ENCODE assay signal across 1 cellular context in the genomic region with DNA sequence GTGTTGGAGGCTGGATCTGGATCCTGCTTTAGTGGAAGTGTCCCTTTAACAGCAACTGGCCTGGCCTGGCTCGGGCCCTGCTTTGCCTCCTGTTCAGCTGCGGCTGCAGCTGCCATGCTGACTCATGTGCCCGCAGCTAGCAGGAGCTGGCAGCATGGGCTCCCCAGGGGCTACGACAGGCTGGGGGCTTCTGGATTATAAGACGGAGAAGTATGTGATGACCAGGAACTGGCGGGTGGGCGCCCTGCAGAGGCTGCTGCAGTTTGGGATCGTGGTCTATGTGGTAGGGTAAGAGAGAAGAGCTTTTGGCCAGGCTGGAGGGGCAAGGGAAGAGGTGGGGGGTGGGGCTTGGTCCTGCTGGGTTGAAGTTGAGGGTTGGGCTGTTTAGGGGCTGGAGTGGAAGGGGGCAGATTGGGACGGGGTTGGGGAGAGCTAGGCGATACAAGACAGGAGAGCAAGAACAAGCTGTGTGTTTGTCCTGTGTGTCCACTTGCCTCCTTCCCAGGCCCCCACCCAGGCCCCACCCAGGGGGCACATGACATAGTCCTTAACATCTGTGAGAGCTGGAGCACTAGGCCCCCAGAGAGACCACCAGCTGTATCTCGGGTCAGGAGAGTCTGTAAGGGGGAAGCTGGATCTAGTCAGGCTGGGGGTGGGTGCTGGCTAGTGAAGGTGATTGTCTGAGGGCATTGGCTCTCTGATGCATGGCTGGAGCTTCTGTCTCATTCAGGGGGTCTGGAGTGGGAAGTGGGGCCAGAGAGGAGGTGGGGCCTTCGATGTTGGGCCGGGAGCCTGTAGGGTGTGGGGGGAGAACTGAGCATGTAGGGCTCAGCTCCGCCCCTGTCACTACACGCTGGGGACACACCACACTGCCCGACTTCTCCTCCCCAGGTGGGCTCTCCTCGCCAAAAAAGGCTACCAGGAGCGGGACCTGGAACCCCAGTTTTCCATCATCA.
A peak's percentile ranks its signal among the peaks of the same experiment; 100 is the strongest.
TF ChIP-seq lines count a peak whose summit lies in the region.

TSS of gene P2RX6 (plus strand) at position 115 of the 956 bp plus-strand sequence. CDS start at position 125, 10 bp downstream.

TF ChIP-seq in K562, 482 proteins besides CTCF, POLR2A, EP300 and RAD21 (continued from another document and continues in another):
- no peak for TF ChIP-seq KLF10 (CRISPR knock-in tag; IDR thresholded peaks at IDR 0.05)
- TF ChIP-seq IFI16 (CRISPR knock-in tag; IDR thresholded peaks at IDR 0.05), result no peak
- no peak; the same call in 1 of the 2 replicates for TF ChIP-seq ZNF212 (CRISPR knock-in tag; IDR thresholded peaks at IDR 0.05)
- TF ChIP-seq, protein P1, sequence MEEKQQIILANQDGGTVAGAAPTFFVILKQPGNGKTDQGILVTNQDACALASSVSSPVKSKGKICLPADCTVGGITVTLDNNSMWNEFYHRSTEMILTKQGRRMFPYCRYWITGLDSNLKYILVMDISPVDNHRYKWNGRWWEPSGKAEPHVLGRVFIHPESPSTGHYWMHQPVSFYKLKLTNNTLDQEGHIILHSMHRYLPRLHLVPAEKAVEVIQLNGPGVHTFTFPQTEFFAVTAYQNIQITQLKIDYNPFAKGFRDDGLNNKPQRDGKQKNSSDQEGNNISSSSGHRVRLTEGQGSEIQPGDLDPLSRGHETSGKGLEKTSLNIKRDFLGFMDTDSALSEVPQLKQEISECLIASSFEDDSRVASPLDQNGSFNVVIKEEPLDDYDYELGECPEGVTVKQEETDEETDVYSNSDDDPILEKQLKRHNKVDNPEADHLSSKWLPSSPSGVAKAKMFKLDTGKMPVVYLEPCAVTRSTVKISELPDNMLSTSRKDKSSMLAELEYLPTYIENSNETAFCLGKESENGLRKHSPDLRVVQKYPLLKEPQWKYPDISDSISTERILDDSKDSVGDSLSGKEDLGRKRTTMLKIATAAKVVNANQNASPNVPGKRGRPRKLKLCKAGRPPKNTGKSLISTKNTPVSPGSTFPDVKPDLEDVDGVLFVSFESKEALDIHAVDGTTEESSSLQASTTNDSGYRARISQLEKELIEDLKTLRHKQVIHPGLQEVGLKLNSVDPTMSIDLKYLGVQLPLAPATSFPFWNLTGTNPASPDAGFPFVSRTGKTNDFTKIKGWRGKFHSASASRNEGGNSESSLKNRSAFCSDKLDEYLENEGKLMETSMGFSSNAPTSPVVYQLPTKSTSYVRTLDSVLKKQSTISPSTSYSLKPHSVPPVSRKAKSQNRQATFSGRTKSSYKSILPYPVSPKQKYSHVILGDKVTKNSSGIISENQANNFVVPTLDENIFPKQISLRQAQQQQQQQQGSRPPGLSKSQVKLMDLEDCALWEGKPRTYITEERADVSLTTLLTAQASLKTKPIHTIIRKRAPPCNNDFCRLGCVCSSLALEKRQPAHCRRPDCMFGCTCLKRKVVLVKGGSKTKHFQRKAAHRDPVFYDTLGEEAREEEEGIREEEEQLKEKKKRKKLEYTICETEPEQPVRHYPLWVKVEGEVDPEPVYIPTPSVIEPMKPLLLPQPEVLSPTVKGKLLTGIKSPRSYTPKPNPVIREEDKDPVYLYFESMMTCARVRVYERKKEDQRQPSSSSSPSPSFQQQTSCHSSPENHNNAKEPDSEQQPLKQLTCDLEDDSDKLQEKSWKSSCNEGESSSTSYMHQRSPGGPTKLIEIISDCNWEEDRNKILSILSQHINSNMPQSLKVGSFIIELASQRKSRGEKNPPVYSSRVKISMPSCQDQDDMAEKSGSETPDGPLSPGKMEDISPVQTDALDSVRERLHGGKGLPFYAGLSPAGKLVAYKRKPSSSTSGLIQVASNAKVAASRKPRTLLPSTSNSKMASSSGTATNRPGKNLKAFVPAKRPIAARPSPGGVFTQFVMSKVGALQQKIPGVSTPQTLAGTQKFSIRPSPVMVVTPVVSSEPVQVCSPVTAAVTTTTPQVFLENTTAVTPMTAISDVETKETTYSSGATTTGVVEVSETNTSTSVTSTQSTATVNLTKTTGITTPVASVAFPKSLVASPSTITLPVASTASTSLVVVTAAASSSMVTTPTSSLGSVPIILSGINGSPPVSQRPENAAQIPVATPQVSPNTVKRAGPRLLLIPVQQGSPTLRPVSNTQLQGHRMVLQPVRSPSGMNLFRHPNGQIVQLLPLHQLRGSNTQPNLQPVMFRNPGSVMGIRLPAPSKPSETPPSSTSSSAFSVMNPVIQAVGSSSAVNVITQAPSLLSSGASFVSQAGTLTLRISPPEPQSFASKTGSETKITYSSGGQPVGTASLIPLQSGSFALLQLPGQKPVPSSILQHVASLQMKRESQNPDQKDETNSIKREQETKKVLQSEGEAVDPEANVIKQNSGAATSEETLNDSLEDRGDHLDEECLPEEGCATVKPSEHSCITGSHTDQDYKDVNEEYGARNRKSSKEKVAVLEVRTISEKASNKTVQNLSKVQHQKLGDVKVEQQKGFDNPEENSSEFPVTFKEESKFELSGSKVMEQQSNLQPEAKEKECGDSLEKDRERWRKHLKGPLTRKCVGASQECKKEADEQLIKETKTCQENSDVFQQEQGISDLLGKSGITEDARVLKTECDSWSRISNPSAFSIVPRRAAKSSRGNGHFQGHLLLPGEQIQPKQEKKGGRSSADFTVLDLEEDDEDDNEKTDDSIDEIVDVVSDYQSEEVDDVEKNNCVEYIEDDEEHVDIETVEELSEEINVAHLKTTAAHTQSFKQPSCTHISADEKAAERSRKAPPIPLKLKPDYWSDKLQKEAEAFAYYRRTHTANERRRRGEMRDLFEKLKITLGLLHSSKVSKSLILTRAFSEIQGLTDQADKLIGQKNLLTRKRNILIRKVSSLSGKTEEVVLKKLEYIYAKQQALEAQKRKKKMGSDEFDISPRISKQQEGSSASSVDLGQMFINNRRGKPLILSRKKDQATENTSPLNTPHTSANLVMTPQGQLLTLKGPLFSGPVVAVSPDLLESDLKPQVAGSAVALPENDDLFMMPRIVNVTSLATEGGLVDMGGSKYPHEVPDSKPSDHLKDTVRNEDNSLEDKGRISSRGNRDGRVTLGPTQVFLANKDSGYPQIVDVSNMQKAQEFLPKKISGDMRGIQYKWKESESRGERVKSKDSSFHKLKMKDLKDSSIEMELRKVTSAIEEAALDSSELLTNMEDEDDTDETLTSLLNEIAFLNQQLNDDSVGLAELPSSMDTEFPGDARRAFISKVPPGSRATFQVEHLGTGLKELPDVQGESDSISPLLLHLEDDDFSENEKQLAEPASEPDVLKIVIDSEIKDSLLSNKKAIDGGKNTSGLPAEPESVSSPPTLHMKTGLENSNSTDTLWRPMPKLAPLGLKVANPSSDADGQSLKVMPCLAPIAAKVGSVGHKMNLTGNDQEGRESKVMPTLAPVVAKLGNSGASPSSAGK (IDR thresholded peaks at IDR 0.05), result no peak
- TF ChIP-seq TARDBP (IDR thresholded peaks at IDR 0.05), result no peak
- TF ChIP-seq CREBBP (IDR thresholded peaks at IDR 0.05; ENCODE audit: low read depth, low read length), result no peak
- TF ChIP-seq HMBOX1 (IDR thresholded peaks at IDR 0.05), result no peak
- no peak for TF ChIP-seq ZNF224 (CRISPR knock-in tag; IDR thresholded peaks at IDR 0.05)
- no peak for TF ChIP-seq DACH1 (IDR thresholded peaks at IDR 0.05; ENCODE audit: partially characterized antibody)
- no peak for TF ChIP-seq ZNF75A (CRISPR knock-in tag; IDR thresholded peaks at IDR 0.05)
- TF ChIP-seq KDM1A (IDR thresholded peaks at IDR 0.05), result no peak
- TF ChIP-seq ZNF239 (CRISPR knock-in tag; IDR thresholded peaks at IDR 0.05), result no peak
- TF ChIP-seq TEAD2 (tag; IDR thresholded peaks at IDR 0.05), result no peak
- no peak for TF ChIP-seq NUFIP1 (IDR thresholded peaks at IDR 0.05; ENCODE audit: partially characterized antibody)
- TF ChIP-seq FOXP1 (CRISPR knock-in tag; IDR thresholded peaks at IDR 0.05), result no peak
- TF ChIP-seq FOXO4 (CRISPR knock-in tag; IDR thresholded peaks at IDR 0.05), result peak; percentile 55; the same call in 1 of the 2 replicates
- TF ChIP-seq MXI1 (IDR thresholded peaks at IDR 0.05; ENCODE audit: low read depth, low read length), result no peak
- TF ChIP-seq, protein P2, sequence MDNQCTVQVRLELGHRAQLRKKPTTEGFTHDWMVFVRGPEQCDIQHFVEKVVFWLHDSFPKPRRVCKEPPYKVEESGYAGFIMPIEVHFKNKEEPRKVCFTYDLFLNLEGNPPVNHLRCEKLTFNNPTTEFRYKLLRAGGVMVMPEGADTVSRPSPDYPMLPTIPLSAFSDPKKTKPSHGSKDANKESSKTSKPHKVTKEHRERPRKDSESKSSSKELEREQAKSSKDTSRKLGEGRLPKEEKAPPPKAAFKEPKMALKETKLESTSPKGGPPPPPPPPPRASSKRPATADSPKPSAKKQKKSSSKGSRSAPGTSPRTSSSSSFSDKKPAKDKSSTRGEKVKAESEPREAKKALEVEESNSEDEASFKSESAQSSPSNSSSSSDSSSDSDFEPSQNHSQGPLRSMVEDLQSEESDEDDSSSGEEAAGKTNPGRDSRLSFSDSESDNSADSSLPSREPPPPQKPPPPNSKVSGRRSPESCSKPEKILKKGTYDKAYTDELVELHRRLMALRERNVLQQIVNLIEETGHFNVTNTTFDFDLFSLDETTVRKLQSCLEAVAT (IDR thresholded peaks at IDR 0.05), result no peak
- TF ChIP-seq, protein P3, sequence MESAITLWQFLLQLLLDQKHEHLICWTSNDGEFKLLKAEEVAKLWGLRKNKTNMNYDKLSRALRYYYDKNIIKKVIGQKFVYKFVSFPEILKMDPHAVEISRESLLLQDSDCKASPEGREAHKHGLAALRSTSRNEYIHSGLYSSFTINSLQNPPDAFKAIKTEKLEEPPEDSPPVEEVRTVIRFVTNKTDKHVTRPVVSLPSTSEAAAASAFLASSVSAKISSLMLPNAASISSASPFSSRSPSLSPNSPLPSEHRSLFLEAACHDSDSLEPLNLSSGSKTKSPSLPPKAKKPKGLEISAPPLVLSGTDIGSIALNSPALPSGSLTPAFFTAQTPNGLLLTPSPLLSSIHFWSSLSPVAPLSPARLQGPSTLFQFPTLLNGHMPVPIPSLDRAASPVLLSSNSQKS (CRISPR knock-in tag; IDR thresholded peaks at IDR 0.05), result no peak
- no peak for TF ChIP-seq MAFG (tag; conservative IDR thresholded peaks at IDR 0.05)
- TF ChIP-seq HMG20A (CRISPR knock-in tag; conservative IDR thresholded peaks at IDR 0.05), result no peak
- TF ChIP-seq ASH1L (IDR thresholded peaks at IDR 0.05; ENCODE audit: borderline replicate concordance, low read depth, partially characterized antibody), result no peak
- TF ChIP-seq RNF2 (IDR thresholded peaks at IDR 0.05), result no peak
- peak; percentile 83; the same call in 1 of the 2 replicates for TF ChIP-seq SRSF3 (IDR thresholded peaks at IDR 0.05; ENCODE audit: insufficient read depth, low read length)
- TF ChIP-seq, protein P4, sequence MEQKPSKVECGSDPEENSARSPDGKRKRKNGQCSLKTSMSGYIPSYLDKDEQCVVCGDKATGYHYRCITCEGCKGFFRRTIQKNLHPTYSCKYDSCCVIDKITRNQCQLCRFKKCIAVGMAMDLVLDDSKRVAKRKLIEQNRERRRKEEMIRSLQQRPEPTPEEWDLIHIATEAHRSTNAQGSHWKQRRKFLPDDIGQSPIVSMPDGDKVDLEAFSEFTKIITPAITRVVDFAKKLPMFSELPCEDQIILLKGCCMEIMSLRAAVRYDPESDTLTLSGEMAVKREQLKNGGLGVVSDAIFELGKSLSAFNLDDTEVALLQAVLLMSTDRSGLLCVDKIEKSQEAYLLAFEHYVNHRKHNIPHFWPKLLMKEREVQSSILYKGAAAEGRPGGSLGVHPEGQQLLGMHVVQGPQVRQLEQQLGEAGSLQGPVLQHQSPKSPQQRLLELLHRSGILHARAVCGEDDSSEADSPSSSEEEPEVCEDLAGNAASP (IDR thresholded peaks at IDR 0.05), result no peak
- TF ChIP-seq ARID3B (CRISPR knock-in tag; IDR thresholded peaks at IDR 0.05; ENCODE audit: borderline replicate concordance), result 0 out of 2 replicates have a peak, but pooled peaks have one; percentile 88
- no peak for TF ChIP-seq JUNB (CRISPR knock-in tag; conservative IDR thresholded peaks at IDR 0.05)
- no peak for TF ChIP-seq GTF2E2 (tag; IDR thresholded peaks at IDR 0.05)
- no peak for TF ChIP-seq TRIM24 (IDR thresholded peaks at IDR 0.05)
- no peak for TF ChIP-seq ZNF24 (IDR thresholded peaks at IDR 0.05)
- no peak for TF ChIP-seq ZNF740 (CRISPR knock-in tag; IDR thresholded peaks at IDR 0.05)
- no peak for TF ChIP-seq ZNF740 (tag; IDR thresholded peaks at IDR 0.05)
- TF ChIP-seq ILK (tag; IDR thresholded peaks at IDR 0.05; ENCODE audit: borderline replicate concordance, low read depth), result no peak
